14 cellular contexts compared by ENCODE assay signal in the genomic region with DNA sequence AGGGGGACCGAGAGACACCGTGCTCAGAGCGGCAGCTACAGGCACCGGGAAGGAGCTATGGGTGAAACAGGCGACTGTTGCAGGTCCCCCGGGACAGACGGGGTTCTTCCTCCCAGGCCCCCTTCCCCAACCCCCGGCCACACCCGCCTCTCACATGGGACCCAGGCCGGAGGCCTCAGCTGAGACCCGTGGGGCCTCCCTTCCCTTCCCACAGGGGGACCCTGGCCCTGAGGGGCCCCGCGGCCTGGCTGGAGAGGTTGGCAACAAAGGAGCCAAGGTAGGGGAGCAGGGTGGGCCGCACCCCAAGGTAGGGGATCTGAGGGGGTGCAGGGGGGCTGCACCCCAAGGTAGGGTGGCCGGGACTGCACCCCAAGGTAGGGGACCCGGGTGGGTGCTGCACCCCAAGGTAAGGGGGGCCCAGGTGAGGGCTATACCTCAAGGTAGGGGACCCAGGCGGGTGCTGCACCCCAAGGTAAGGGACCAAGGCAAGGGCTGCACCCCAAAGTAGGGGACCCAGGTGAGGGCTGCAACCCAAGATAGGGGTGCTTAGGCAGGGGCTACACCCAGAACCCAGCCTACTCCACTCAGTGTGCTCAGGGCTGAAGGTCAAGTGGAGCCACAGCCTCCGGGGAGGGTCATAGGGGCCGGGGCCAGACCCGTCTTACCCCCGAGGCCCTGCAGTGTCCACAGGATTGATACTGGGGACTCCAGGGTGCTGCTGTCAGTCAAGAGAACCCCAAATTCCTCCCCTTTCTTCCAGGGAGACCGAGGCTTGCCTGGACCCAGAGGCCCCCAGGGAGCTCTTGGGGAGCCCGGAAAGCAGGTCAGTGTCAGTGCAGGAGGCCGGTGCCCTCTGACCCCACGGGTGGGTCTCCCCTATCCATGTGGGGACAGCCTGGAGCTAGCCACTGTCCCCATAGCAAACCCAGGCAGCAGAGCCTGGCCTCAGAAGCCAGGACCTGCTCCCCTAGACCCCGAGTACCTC. TPM values are rescaled to one million over a fixed set of nuclear protein-coding genes. Genes with fewer than 3 reads are reported as not detected.
DNase-seq lines count a peak whose midpoint lies in the region; ATAC-seq and TF ChIP-seq lines count a peak whose summit lies in the region.
"Had no signal": no experiment of that assay in that cellular context is flagged by ENCODE, and none has a peak within 500 bp of the region (broad histone marks: within the 10 kb centered on the region; RNA-seq: fewer than 3 reads in every experiment).

No MANE protein-coding gene starts in this region.

- H3K4me3 ChIP-seq in body of pancreas = no peak overlapping the region

- no peak overlapping the region for H3K27ac ChIP-seq in body of pancreas
- H3K27ac ChIP-seq: foreskin keratinocyte had no signal

- intact Hi-C loops in body of pancreas (cut with DNase I) = no loop called here

- peak; percentile 22 for DNase-seq in activated naive CD8-positive, alpha-beta T cell treated with anti-CD3 and anti-CD28 coated beads, Interleukin-2, amount 10 ng/mL, durations not matched to agents 7 days and 5 days
- no peak for DNase-seq in activated naive CD8-positive, alpha-beta T cell treated with anti-CD3 and anti-CD28 coated beads, Interleukin-2, amount 50 U/mL, for 24 hours
- DNase-seq in body of pancreas (peak in 3 of 4 donors; percentile 3 to 7 (median 7)), mesenteric fat pad (ENCODE audit: low spot score) (peak; percentile 81), type B pancreatic cell (ENCODE audit: extremely low spot score, unreplicated experiment) (peak; percentile 61), SW 1271 (lab: John Stamatoyannopoulos, UW) (no peak), amniotic stem cell (lab: John Stamatoyannopoulos, UW) (no peak), GM13976 (ENCODE audit: low spot score) (no peak)
- DNase-seq: activated CD4-positive, alpha-beta memory T cell treated with anti-CD3 and anti-CD28 coated beads, Interleukin-2, amount 10 ng/mL, durations not matched to agents 7 days and 5 days; AML-193; amygdala; foreskin keratinocyte; NCI-H446; OCI-M1 had no signal

- H3K9me3 Mint-ChIP-seq in activated naive CD8-positive, alpha-beta T cell treated with anti-CD3 and anti-CD28 coated beads, Interleukin-2, amount 10 ng/mL, durations not matched to agents 7 days and 5 days = no peaks in the 10 kb centered on the region
- H3K9me3 Mint-ChIP-seq in activated naive CD8-positive, alpha-beta T cell treated with anti-CD3 and anti-CD28 coated beads, Interleukin-2, amount 50 U/mL, for 24 hours = no peaks in the 10 kb centered on the region
- no peaks in the 10 kb centered on the region for H3K9me3 Mint-ChIP-seq in type B pancreatic cell
- H3K9me3 Mint-ChIP-seq: activated CD4-positive, alpha-beta memory T cell treated with anti-CD3 and anti-CD28 coated beads, Interleukin-2, amount 10 ng/mL, durations not matched to agents 7 days and 5 days had no signal

- no peak overlapping the region for H3K4me3 Mint-ChIP-seq in activated naive CD8-positive, alpha-beta T cell treated with anti-CD3 and anti-CD28 coated beads, Interleukin-2, amount 10 ng/mL, durations not matched to agents 7 days and 5 days
- H3K4me3 Mint-ChIP-seq in activated naive CD8-positive, alpha-beta T cell treated with anti-CD3 and anti-CD28 coated beads, Interleukin-2, amount 50 U/mL, for 24 hours = no peak overlapping the region
- no peak overlapping the region for H3K4me3 Mint-ChIP-seq in type B pancreatic cell
- H3K4me3 Mint-ChIP-seq: activated CD4-positive, alpha-beta memory T cell treated with anti-CD3 and anti-CD28 coated beads, Interleukin-2, amount 10 ng/mL, durations not matched to agents 7 days and 5 days had no signal

- no peaks in the 10 kb centered on the region for H3K9me3 ChIP-seq in body of pancreas

- TF ChIP-seq POLR2A in body of pancreas (IDR thresholded peaks at IDR 0.05) = no peak

- H3K4me1 Mint-ChIP-seq in activated naive CD8-positive, alpha-beta T cell treated with anti-CD3 and anti-CD28 coated beads, Interleukin-2, amount 10 ng/mL, durations not matched to agents 7 days and 5 days = no peaks in the 10 kb centered on the region
- no peaks in the 10 kb centered on the region for H3K4me1 Mint-ChIP-seq in activated naive CD8-positive, alpha-beta T cell treated with anti-CD3 and anti-CD28 coated beads, Interleukin-2, amount 50 U/mL, for 24 hours
- H3K4me1 Mint-ChIP-seq in type B pancreatic cell (ENCODE audit: unreplicated experiment) = no peaks in the 10 kb centered on the region
- H3K4me1 Mint-ChIP-seq: activated CD4-positive, alpha-beta memory T cell treated with anti-CD3 and anti-CD28 coated beads, Interleukin-2, amount 10 ng/mL, durations not matched to agents 7 days and 5 days had no signal

- H3K27me3 ChIP-seq in body of pancreas = no peaks in the 10 kb centered on the region
- H3K27me3 ChIP-seq: foreskin keratinocyte had no signal

- H3K36me3 ChIP-seq in body of pancreas (replicated peaks in 1 of 2; ENCODE audit: insufficient read depth in 1 of 2, low read depth in 2 of 2) = no peaks in the 10 kb centered on the region

- no peaks in the 10 kb centered on the region for H3K27me3 Mint-ChIP-seq in activated naive CD8-positive, alpha-beta T cell treated with anti-CD3 and anti-CD28 coated beads, Interleukin-2, amount 10 ng/mL, durations not matched to agents 7 days and 5 days
- H3K27me3 Mint-ChIP-seq in activated naive CD8-positive, alpha-beta T cell treated with anti-CD3 and anti-CD28 coated beads, Interleukin-2, amount 50 U/mL, for 24 hours = no peaks in the 10 kb centered on the region
- H3K27me3 Mint-ChIP-seq in type B pancreatic cell = no peaks in the 10 kb centered on the region
- H3K27me3 Mint-ChIP-seq: activated CD4-positive, alpha-beta memory T cell treated with anti-CD3 and anti-CD28 coated beads, Interleukin-2, amount 10 ng/mL, durations not matched to agents 7 days and 5 days had no signal

- no peaks in the 10 kb centered on the region for H3K4me1 ChIP-seq in body of pancreas
- H3K4me1 ChIP-seq: foreskin keratinocyte had no signal

- whole genome bisulfite sequencing in body of pancreas, 2 donors = 73 to 86% methylated on average over 13 to 24 of the region's 26 CpGs

- TF ChIP-seq CTCF in body of pancreas (IDR thresholded peaks at IDR 0.05) = no peak
- no peak for TF ChIP-seq CTCF in type B pancreatic cell (conservative IDR thresholded peaks at IDR 0.05)
- TF ChIP-seq CTCF in GM13976 (IDR thresholded peaks at IDR 0.05; ENCODE audit: borderline replicate concordance, control extremely low read depth, extremely low read depth, insufficient read depth, missing control alignments) = no peak

- in situ Hi-C loops in GM13976 (cut with MboI; ENCODE audit: low sequenced_read_pairs, unreplicated experiment) = no loop called here

- POLR2A ChIA-PET in activated naive CD8-positive, alpha-beta T cell treated with anti-CD3 and anti-CD28 coated beads, Interleukin-2, amount 10 ng/mL, durations not matched to agents 7 days and 5 days (lab: Charles Lee) = no interaction called here

- ATAC-seq in activated naive CD8-positive, alpha-beta T cell treated with anti-CD3 and anti-CD28 coated beads, Interleukin-2, amount 10 ng/mL, durations not matched to agents 7 days and 5 days (ENCODE audit: low read depth) = no peak
- no peak for ATAC-seq in activated naive CD8-positive, alpha-beta T cell treated with anti-CD3 and anti-CD28 coated beads, Interleukin-2, amount 50 U/mL, for 24 hours
- ATAC-seq in body of pancreas = no peak
- ATAC-seq: foreskin keratinocyte had no signal

- H3K27ac Mint-ChIP-seq in activated naive CD8-positive, alpha-beta T cell treated with anti-CD3 and anti-CD28 coated beads, Interleukin-2, amount 10 ng/mL, durations not matched to agents 7 days and 5 days = no peak overlapping the region
- H3K27ac Mint-ChIP-seq in activated naive CD8-positive, alpha-beta T cell treated with anti-CD3 and anti-CD28 coated beads, Interleukin-2, amount 50 U/mL, for 24 hours = no peak overlapping the region
- no peak overlapping the region for H3K27ac Mint-ChIP-seq in type B pancreatic cell
- H3K27ac Mint-ChIP-seq: activated CD4-positive, alpha-beta memory T cell treated with anti-CD3 and anti-CD28 coated beads, Interleukin-2, amount 10 ng/mL, durations not matched to agents 7 days and 5 days had no signal

- no peaks in the 10 kb centered on the region for H3K36me3 Mint-ChIP-seq in activated naive CD8-positive, alpha-beta T cell treated with anti-CD3 and anti-CD28 coated beads, Interleukin-2, amount 10 ng/mL, durations not matched to agents 7 days and 5 days
- no peaks in the 10 kb centered on the region for H3K36me3 Mint-ChIP-seq in activated naive CD8-positive, alpha-beta T cell treated with anti-CD3 and anti-CD28 coated beads, Interleukin-2, amount 50 U/mL, for 24 hours (ENCODE audit: low read depth)
- peaks cover 3% of the 10 kb centered on the region for H3K36me3 Mint-ChIP-seq in type B pancreatic cell

RNA-seq across cellular contexts. Expression of gene COL6A2, which starts 22.7 kb away (rescaled TPM):
- total RNA-seq in activated naive CD8-positive, alpha-beta T cell treated with anti-CD3 and anti-CD28 coated beads, Interleukin-2, amount 10 ng/mL, durations not matched to agents 7 days and 5 days = 10 to 100 TPM; 23.8 to 23.9 TPM
- total RNA-seq in body of pancreas = 100 to 1,000 TPM in 1 of 2 donors, 10 to 100 TPM in 1; 72.1 to 339 TPM
- 735 TPM for total RNA-seq in mesenteric fat pad
- total RNA-seq in type B pancreatic cell (ENCODE audit: low replicate concordance) = 23.8 and 114 TPM in 2 replicates

RNA-seq across cellular contexts. Expression of gene FTCD, which starts 34.8 kb away (rescaled TPM):
- 1 to 10 TPM in 1 of 2 experiments, under 1 TPM in 1; 0.65 to 1.3 TPM for total RNA-seq in activated naive CD8-positive, alpha-beta T cell treated with anti-CD3 and anti-CD28 coated beads, Interleukin-2, amount 10 ng/mL, durations not matched to agents 7 days and 5 days
- total RNA-seq in body of pancreas (under 1 TPM in 1 of 2 donors, not detected in 1; 0.33 TPM), mesenteric fat pad (0.32 TPM), type B pancreatic cell (ENCODE audit: low replicate concordance) (26.9 and 45.0 TPM in 2 replicates)
- total RNA-seq: foreskin keratinocyte had no signal

Comparison
In these comparisons a context has a peak if more than half of its experiments do, and no peak if none do; other contexts are left out.
1. DNase-seq: peak in activated naive CD8-positive, alpha-beta T cell treated with anti-CD3 and anti-CD28 coated beads, Interleukin-2, amount 10 ng/mL, durations not matched to agents 7 days and 5 days (single experiment), body of pancreas (3 of 4), mesenteric fat pad (single experiment) and type B pancreatic cell (single experiment); none in activated naive CD8-positive, alpha-beta T cell treated with anti-CD3 and anti-CD28 coated beads, Interleukin-2, amount 50 U/mL, for 24 hours (single experiment), SW 1271 (0 of 2), amniotic stem cell (single experiment) and GM13976 (single experiment).
2. RNA of gene FTCD, which starts 34.8 kb away (total RNA-seq): 26.9 to 45.0 TPM in type B pancreatic cell; 0.65 to 1.3 TPM in activated naive CD8-positive, alpha-beta T cell treated with anti-CD3 and anti-CD28 coated beads, Interleukin-2, amount 10 ng/mL, durations not matched to agents 7 days and 5 days, 0.33 TPM in body of pancreas and 0.32 TPM in mesenteric fat pad (single experiment); every median in the first group is over 10 times any median in the second.